ENCODE assay signal across 8 cellular contexts in genomic region chr13:23979361-23980159, GRCh38.
A peak's percentile ranks its signal among the peaks of the same experiment; 100 is the strongest.
DNase-seq lines count a peak whose midpoint lies in the region; ATAC-seq and TF ChIP-seq lines count a peak whose summit lies in the region.

No MANE protein-coding gene starts in this region.

- H3K9ac ChIP-seq in skeletal muscle satellite cell (ENCODE audit: low read depth, low read length) = peak overlapping the region; percentile 79

- no peak for TF ChIP-seq CTCF in HL-60 (IDR thresholded peaks at IDR 0.05; ENCODE audit: insufficient read depth, low read length)
- TF ChIP-seq CTCF in chondrocyte (IDR thresholded peaks at IDR 0.05) = no peak

- H3K4me2 ChIP-seq in skeletal muscle satellite cell (ENCODE audit: low read length) = peak overlapping the region; percentile 100

- no peaks in the 10 kb centered on the region for H3K36me3 ChIP-seq in skeletal muscle satellite cell (ENCODE audit: insufficient read depth, low read length)

- DNase-seq in D341Med (ENCODE audit: low spot score) (peak; percentile 56), HL-60 (ENCODE audit: low read depth in 1 of 2, low spot score in 1 of 2) (peak in 1 of 2 experiments; percentile 32), T-helper 17 cell (peak in 2 of 3 donors; percentile 14), chondrocyte (ENCODE audit: low spot score) (no peak), iris pigment epithelial cell (ENCODE audit: low read depth) (peak; percentile 87), mesenteric fat pad (ENCODE audit: low spot score) (no peak)

- H3K27me3 Mint-ChIP-seq in T-helper 17 cell (peaks cover 28% of the 10 kb centered on the region), chondrocyte (ENCODE audit: low read depth) (no peaks in the 10 kb centered on the region)

- H3K4me3 ChIP-seq in HL-60 (replicated peaks; ENCODE audit: insufficient read depth, low read length) = peak overlapping the region; percentile 24
- H3K4me3 ChIP-seq in skeletal muscle satellite cell (ENCODE audit: low read length) = peak overlapping the region; percentile 82

- peak; percentile 65 for ATAC-seq in GM19463 (IDR thresholded peaks at IDR 0.05; ENCODE audit: unreplicated experiment)
- peak; percentile 46 for ATAC-seq in T-helper 17 cell

- peaks cover 8% of the 10 kb centered on the region for H3K4me1 ChIP-seq in skeletal muscle satellite cell (ENCODE audit: control insufficient read depth, insufficient read depth, low read length)

- H3K36me3 Mint-ChIP-seq in T-helper 17 cell (ENCODE audit: low read depth) (no peaks in the 10 kb centered on the region), chondrocyte (ENCODE audit: low read depth) (no peaks in the 10 kb centered on the region)

- no peaks in the 10 kb centered on the region for H3K9me3 ChIP-seq in T-helper 17 cell (ENCODE audit: control insufficient read depth, low read length, poor library complexity, severe bottlenecking)
- no peaks in the 10 kb centered on the region for H3K9me3 ChIP-seq in skeletal muscle satellite cell (replicated peaks; ENCODE audit: low read length)

- peak overlapping the region; percentile 91 for H3K4me3 Mint-ChIP-seq in T-helper 17 cell
- H3K4me3 Mint-ChIP-seq in chondrocyte (ENCODE audit: unreplicated experiment) = peak overlapping the region; percentile 93

- H3K27ac ChIP-seq in HL-60 (replicated peaks) = no peak overlapping the region

- no peaks in the 10 kb centered on the region for H3K9me3 Mint-ChIP-seq in chondrocyte (ENCODE audit: low read depth)

- peak overlapping the region; percentile 91 for H3K27ac Mint-ChIP-seq in T-helper 17 cell
- H3K27ac Mint-ChIP-seq in chondrocyte (ENCODE audit: unreplicated experiment) = peak overlapping the region; percentile 91

- H3K4me1 Mint-ChIP-seq in T-helper 17 cell (peaks cover 7% of the 10 kb centered on the region), chondrocyte (ENCODE audit: low read depth) (peaks cover 13% of the 10 kb centered on the region)

- H3K27me3 ChIP-seq in HL-60 (ENCODE audit: insufficient read depth, poor library complexity, severe bottlenecking) = peaks cover 44% of the 10 kb centered on the region
- peaks cover 15% of the 10 kb centered on the region for H3K27me3 ChIP-seq in skeletal muscle satellite cell (ENCODE audit: control insufficient read depth, insufficient read depth, low read length)

Comparison
In these comparisons a context has a peak if more than half of its experiments do, and no peak if none do; other contexts are left out.
1. DNase-seq: peak in D341Med (single experiment), T-helper 17 cell (2 of 3) and iris pigment epithelial cell (single experiment); none in chondrocyte (single experiment) and mesenteric fat pad (single experiment).